In genomic region chr7:77679608-77680007, GRCh38 we compare ENCODE assay signal across 17 cellular contexts. TPM values are rescaled to one million over a fixed set of nuclear protein-coding genes. Genes with fewer than 3 reads are reported as not detected.
DNase-seq lines count a peak whose midpoint lies in the region; ATAC-seq and TF ChIP-seq lines count a peak whose summit lies in the region.
"Had no signal": no experiment of that assay in that cellular context is flagged by ENCODE, and none has a peak within 500 bp of the region (broad histone marks: within the 10 kb centered on the region; RNA-seq: fewer than 3 reads in every experiment).

No MANE protein-coding gene starts in this region.

- H3K4me1 Mint-ChIP-seq in progenitor cell of endocrine pancreas (ENCODE audit: low read depth) = peaks cover 7% of the 10 kb centered on the region
- H3K4me1 Mint-ChIP-seq: memory B cell had no signal

- H3K27me3 Mint-ChIP-seq in progenitor cell of endocrine pancreas = no peaks in the 10 kb centered on the region
- H3K27me3 Mint-ChIP-seq: memory B cell had no signal

- H3K4me1 ChIP-seq in sigmoid colon = peaks cover 0 to 12% (median 6%) of the 10 kb centered on the region in 4 donors
- H3K4me1 ChIP-seq: HAP-1 had no signal

- no peaks in the 10 kb centered on the region for H3K9me3 ChIP-seq in sigmoid colon
- H3K9me3 ChIP-seq: HAP-1, right atrium auricular region had no signal

- no peak for TF ChIP-seq CTCF in progenitor cell of endocrine pancreas (IDR thresholded peaks at IDR 0.05; ENCODE audit: unreplicated experiment)
- TF ChIP-seq CTCF in sigmoid colon (IDR thresholded peaks at IDR 0.05) = no peak

- ATAC-seq in esophagus mucosa = peak; percentile 59
- no peak for ATAC-seq in GM19328 (IDR thresholded peaks at IDR 0.05; ENCODE audit: unreplicated experiment)

- H3K4me3 Mint-ChIP-seq in progenitor cell of endocrine pancreas (ENCODE audit: low read depth) = no peak overlapping the region
- H3K4me3 Mint-ChIP-seq: memory B cell; T-helper 1 cell treated with Interleukin-12 subunit alpha and Interleukin-12 subunit beta and Interleukin-4 antibody, amounts not matched to agents 30 μg/mL and 1 μg/mL, for 36 hours had no signal

- no peaks in the 10 kb centered on the region for H3K9me3 Mint-ChIP-seq in progenitor cell of endocrine pancreas (ENCODE audit: low read depth)
- H3K9me3 Mint-ChIP-seq: activated T-helper 2 cell treated with anti-CD3 and anti-CD28 coated beads, Interferon-gamma antibody, Interleukin-2, Interleukin-4, amounts not matched to agents 10 μg/mL and 5 μg/mL and 100 μg/mL, durations not matched to agents 14 hours and 24 hours and 36 hours; memory B cell; T-helper 1 cell treated with Interleukin-12 subunit alpha and Interleukin-12 subunit beta and Interleukin-4 antibody, amounts not matched to agents 30 μg/mL and 1 μg/mL, for 36 hours had no signal

- no peaks in the 10 kb centered on the region for H3K27me3 ChIP-seq in sigmoid colon
- H3K27me3 ChIP-seq: right atrium auricular region had no signal

- DNase-seq in DMS79 (lab: John Stamatoyannopoulos, UW) (peak; percentile 49), NCI-H2196 treated with DMSO at 0.1 percent for 48 hours (lab: John Stamatoyannopoulos, UW; ENCODE audit: unreplicated experiment) (peak; percentile 41), progenitor cell of endocrine pancreas (ENCODE audit: low spot score, unreplicated experiment) (no peak), mesenteric fat pad (ENCODE audit: low spot score) (no peak), sigmoid colon (no peak)
- DNase-seq: activated CD4-positive, CD25-positive, alpha-beta regulatory T cell; AML-193; NCI-H187; NK-92 treated with Interleukin-12 subunit alpha and Interleukin-12 subunit beta, amount 100 ng/mL, for 24 hours; Right ventricle myocardium superior had no signal

- H3K27ac Mint-ChIP-seq in progenitor cell of endocrine pancreas = peak overlapping the region; percentile 5
- H3K27ac Mint-ChIP-seq: activated T-helper 2 cell treated with anti-CD3 and anti-CD28 coated beads, Interferon-gamma antibody, Interleukin-2, Interleukin-4, amounts not matched to agents 10 μg/mL and 5 μg/mL and 100 μg/mL, durations not matched to agents 14 hours and 24 hours and 36 hours; memory B cell; T-helper 1 cell treated with Interleukin-12 subunit alpha and Interleukin-12 subunit beta and Interleukin-4 antibody, amounts not matched to agents 30 μg/mL and 1 μg/mL, for 36 hours had no signal

- no peak for TF ChIP-seq EP300 in sigmoid colon (IDR thresholded peaks at IDR 0.05)

- intact Hi-C loops in sigmoid colon (cut with DNase I) = no loop called here

- no peak overlapping the region for H3K4me3 ChIP-seq in sigmoid colon
- H3K4me3 ChIP-seq: HAP-1, right atrium auricular region had no signal

- peaks cover 23% of the 10 kb centered on the region for H3K36me3 Mint-ChIP-seq in progenitor cell of endocrine pancreas (ENCODE audit: insufficient read depth)

- H3K36me3 ChIP-seq in sigmoid colon = peaks cover 0 to 15% (median 0%) of the 10 kb centered on the region in 4 donors

- no peak for TF ChIP-seq POLR2A in sigmoid colon (IDR thresholded peaks at IDR 0.05)

- H3K27ac ChIP-seq in sigmoid colon = no peak overlapping the region
- H3K27ac ChIP-seq: right atrium auricular region had no signal

RNA-seq across cellular contexts. Expression of gene RSBN1L, which starts 16.7 kb away (rescaled TPM):
- total RNA-seq in esophagus mucosa = 9.9 TPM
- 23.4 and 24.5 TPM in 2 replicates for total RNA-seq in progenitor cell of endocrine pancreas
- 8.9 TPM for total RNA-seq in mesenteric fat pad
- 10 to 100 TPM; 29.3 to 50.4 (median 40.7) TPM for total RNA-seq in sigmoid colon
- polyA plus RNA-seq in sigmoid colon = 10 to 100 TPM in 1 of 3 donors, 1 to 10 TPM in 2; 6.0 to 11.0 (median 7.9) TPM

Comparison
In these comparisons a context has a peak if more than half of its experiments do, and no peak if none do; other contexts are left out.
1. DNase-seq: peak in DMS79 (single experiment) and NCI-H2196 treated with DMSO at 0.1 percent for 48 hours (single experiment); none in progenitor cell of endocrine pancreas (single experiment), mesenteric fat pad (single experiment) and sigmoid colon (single experiment).